1 cellular context compared by ENCODE assay signal in the genomic region with DNA sequence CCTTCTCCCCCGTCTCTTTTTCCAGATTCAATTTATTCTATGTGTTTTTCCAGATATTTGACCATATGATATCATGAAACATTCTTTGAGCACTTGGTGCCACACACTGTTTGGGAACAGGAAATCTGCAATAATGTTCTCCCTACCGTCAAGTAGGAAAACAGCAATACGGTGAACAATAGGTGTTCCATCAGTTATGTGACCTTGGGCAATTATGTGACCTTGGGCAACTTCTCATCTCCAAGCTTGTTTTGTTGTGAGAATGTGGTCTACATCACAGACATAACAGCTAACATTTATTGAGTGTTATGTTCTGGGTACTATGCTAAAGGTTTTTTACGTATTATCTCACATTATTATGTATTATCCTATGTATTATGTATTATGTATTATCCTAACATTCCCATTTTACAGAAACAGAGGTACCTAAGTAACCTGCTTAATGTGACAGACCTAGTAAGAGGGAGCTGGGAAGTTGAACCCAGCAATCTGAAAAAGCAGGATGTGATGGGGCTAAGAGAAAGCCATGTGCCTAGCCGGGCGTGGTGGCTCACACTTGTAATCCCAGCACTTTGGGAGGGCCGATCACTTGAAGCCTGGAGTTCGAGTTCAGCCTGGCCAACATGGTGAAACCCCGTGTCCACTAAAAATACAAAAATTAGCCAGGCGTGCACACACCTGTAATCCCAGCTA.
TF ChIP-seq lines count a peak whose summit lies in the region.

No MANE protein-coding gene starts in this region.

TF ChIP-seq in HepG2, 621 proteins besides CTCF, POLR2A, EP300 and RAD21 (continued from another document):
- TF ChIP-seq GMEB2 (CRISPR knock-in tag; IDR thresholded peaks at IDR 0.05; ENCODE audit: low read depth) (no peak), SP4 (CRISPR knock-in tag; IDR thresholded peaks at IDR 0.05) (no peak), POLR2AphosphoS5 (IDR thresholded peaks at IDR 0.05; ENCODE audit: low read depth, low read length) (no peak; the same call in 1 of the 2 replicates), ZSCAN30 (CRISPR knock-in tag; IDR thresholded peaks at IDR 0.05) (no peak), NFAT5 (CRISPR knock-in tag; IDR thresholded peaks at IDR 0.05) (no peak), ZNF605 (CRISPR knock-in tag; IDR thresholded peaks at IDR 0.05) (no peak), ZNF567 (CRISPR knock-in tag; IDR thresholded peaks at IDR 0.05; ENCODE audit: borderline replicate concordance) (no peak), KDM2A (CRISPR knock-in tag; IDR thresholded peaks at IDR 0.05; ENCODE audit: borderline replicate concordance, low read depth) (no peak), GABPA (IDR thresholded peaks at IDR 0.05; ENCODE audit: low read depth, low read length) (no peak), GABPA (CRISPR knock-in tag; IDR thresholded peaks at IDR 0.05; ENCODE audit: low read depth) (peak; percentile 38; the same call in 1 of the 2 replicates), NFE2L1 (CRISPR knock-in tag; IDR thresholded peaks at IDR 0.05; ENCODE audit: borderline replicate concordance) (no peak), KLF9 (CRISPR knock-in tag; IDR thresholded peaks at IDR 0.05; ENCODE audit: low read depth) (no peak), ZFP41 (CRISPR knock-in tag; IDR thresholded peaks at IDR 0.05; ENCODE audit: borderline replicate concordance) (no peak), AKNA (CRISPR knock-in tag; IDR thresholded peaks at IDR 0.05; ENCODE audit: borderline replicate concordance) (no peak), ZBTB42 (CRISPR knock-in tag; IDR thresholded peaks at IDR 0.05) (no peak), NPAS2 (CRISPR knock-in tag; IDR thresholded peaks at IDR 0.05; ENCODE audit: borderline replicate concordance) (no peak)
- TF ChIP-seq, protein P1, sequence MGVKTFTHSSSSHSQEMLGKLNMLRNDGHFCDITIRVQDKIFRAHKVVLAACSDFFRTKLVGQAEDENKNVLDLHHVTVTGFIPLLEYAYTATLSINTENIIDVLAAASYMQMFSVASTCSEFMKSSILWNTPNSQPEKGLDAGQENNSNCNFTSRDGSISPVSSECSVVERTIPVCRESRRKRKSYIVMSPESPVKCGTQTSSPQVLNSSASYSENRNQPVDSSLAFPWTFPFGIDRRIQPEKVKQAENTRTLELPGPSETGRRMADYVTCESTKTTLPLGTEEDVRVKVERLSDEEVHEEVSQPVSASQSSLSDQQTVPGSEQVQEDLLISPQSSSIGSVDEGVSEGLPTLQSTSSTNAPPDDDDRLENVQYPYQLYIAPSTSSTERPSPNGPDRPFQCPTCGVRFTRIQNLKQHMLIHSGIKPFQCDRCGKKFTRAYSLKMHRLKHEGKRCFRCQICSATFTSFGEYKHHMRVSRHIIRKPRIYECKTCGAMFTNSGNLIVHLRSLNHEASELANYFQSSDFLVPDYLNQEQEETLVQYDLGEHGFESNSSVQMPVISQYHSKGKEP (CRISPR knock-in tag; IDR thresholded peaks at IDR 0.05) = no peak
- TF ChIP-seq, protein P2, sequence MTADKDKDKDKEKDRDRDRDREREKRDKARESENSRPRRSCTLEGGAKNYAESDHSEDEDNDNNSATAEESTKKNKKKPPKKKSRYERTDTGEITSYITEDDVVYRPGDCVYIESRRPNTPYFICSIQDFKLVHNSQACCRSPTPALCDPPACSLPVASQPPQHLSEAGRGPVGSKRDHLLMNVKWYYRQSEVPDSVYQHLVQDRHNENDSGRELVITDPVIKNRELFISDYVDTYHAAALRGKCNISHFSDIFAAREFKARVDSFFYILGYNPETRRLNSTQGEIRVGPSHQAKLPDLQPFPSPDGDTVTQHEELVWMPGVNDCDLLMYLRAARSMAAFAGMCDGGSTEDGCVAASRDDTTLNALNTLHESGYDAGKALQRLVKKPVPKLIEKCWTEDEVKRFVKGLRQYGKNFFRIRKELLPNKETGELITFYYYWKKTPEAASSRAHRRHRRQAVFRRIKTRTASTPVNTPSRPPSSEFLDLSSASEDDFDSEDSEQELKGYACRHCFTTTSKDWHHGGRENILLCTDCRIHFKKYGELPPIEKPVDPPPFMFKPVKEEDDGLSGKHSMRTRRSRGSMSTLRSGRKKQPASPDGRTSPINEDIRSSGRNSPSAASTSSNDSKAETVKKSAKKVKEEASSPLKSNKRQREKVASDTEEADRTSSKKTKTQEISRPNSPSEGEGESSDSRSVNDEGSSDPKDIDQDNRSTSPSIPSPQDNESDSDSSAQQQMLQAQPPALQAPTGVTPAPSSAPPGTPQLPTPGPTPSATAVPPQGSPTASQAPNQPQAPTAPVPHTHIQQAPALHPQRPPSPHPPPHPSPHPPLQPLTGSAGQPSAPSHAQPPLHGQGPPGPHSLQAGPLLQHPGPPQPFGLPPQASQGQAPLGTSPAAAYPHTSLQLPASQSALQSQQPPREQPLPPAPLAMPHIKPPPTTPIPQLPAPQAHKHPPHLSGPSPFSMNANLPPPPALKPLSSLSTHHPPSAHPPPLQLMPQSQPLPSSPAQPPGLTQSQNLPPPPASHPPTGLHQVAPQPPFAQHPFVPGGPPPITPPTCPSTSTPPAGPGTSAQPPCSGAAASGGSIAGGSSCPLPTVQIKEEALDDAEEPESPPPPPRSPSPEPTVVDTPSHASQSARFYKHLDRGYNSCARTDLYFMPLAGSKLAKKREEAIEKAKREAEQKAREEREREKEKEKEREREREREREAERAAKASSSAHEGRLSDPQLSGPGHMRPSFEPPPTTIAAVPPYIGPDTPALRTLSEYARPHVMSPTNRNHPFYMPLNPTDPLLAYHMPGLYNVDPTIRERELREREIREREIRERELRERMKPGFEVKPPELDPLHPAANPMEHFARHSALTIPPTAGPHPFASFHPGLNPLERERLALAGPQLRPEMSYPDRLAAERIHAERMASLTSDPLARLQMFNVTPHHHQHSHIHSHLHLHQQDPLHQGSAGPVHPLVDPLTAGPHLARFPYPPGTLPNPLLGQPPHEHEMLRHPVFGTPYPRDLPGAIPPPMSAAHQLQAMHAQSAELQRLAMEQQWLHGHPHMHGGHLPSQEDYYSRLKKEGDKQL (CRISPR knock-in tag; IDR thresholded peaks at IDR 0.05; ENCODE audit: low read depth) = no peak
